In the genomic region with DNA sequence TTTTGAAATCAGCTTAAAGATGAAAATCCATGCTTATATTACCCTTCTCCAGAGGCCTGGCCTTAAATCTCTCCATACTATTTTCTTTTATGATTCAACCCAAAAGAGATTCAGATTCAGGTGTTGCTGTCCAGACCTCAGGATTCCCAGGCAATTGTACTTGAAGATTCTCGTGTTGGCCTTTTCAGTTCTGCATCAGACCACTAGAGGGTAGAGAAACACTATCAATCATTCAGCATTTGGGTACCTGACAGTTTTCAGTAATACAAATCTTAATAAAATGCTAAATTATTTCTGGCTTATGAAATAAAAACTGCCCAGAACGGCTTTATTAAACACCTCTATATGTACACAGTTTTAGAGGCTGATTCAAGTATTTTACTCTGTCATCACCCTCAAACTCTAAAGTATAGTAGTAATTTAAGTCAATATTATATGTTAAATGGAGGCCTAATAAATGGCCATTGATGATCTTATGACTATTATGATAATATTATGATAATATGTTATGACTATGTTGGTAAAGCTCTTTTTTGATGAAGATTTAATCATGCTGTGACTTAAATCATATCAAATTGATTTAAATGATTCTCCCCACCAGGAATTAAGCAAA, we compare ENCODE assay signal across 8 cellular contexts.
DNase-seq lines count a peak whose midpoint lies in the region; ATAC-seq, FAIRE-seq and TF ChIP-seq lines count a peak whose summit lies in the region.

No MANE protein-coding gene starts in this region.

- no peaks in the 10 kb centered on the region for H3K27me3 Mint-ChIP-seq in activated T-cell treated with anti-CD3 and anti-CD28 coated beads, Interleukin-2, amount 50 U/mL, for 4 hours (ENCODE audit: low read depth)
- no peaks in the 10 kb centered on the region for H3K27me3 Mint-ChIP-seq in mesothelial cell of epicardium (ENCODE audit: low read depth)

- peak; percentile 70 for FAIRE-seq in endometrium (lab: Jason Lieb, UNC)

- H3K9me3 Mint-ChIP-seq in activated T-cell treated with anti-CD3 and anti-CD28 coated beads, Interleukin-2, amount 50 U/mL, for 4 hours = no peaks in the 10 kb centered on the region
- peaks cover 8% of the 10 kb centered on the region for H3K9me3 Mint-ChIP-seq in mesothelial cell of epicardium

- no peak overlapping the region for H3K4me3 ChIP-seq in LNCaP clone FGC (ENCODE audit: low read depth, low read length)

- no peak overlapping the region for H3K27ac Mint-ChIP-seq in mesothelial cell of epicardium

- ATAC-seq in activated T-cell treated with anti-CD3 and anti-CD28 coated beads, Interleukin-2, amount 50 U/mL, for 4 hours = peak; percentile 51 to 62
- peak; percentile 77 for ATAC-seq in GM21737 (IDR thresholded peaks at IDR 0.05; ENCODE audit: unreplicated experiment)

- DNase-seq in activated T-cell treated with anti-CD3 and anti-CD28 coated beads, Interleukin-2, amount 50 U/mL, for 4 hours = no peak
- no peak for DNase-seq in activated T-cell treated with anti-CD3 and anti-CD28 coated beads, Interleukin-2, amount 50 U/mL, for 1 hour
- DNase-seq in LNCaP clone FGC (ENCODE audit: low read depth) = peak; percentile 39
- peak; percentile 60 for DNase-seq in RPMI7951 (ENCODE audit: low read depth)
- DNase-seq in mesothelial cell of epicardium (ENCODE audit: low spot score in 2 of 2, unreplicated experiment in 2 of 2) = no peak
- DNase-seq in cortex of kidney (lab: John Stamatoyannopoulos, UW) = no peak

- H3K36me3 Mint-ChIP-seq in activated T-cell treated with anti-CD3 and anti-CD28 coated beads, Interleukin-2, amount 50 U/mL, for 4 hours (ENCODE audit: insufficient read depth) = peaks cover 3% of the 10 kb centered on the region
- H3K36me3 Mint-ChIP-seq in mesothelial cell of epicardium = peaks cover 4% of the 10 kb centered on the region

- peak; percentile 79 for TF ChIP-seq CTCF in LNCaP clone FGC (IDR thresholded peaks at IDR 0.05; ENCODE audit: control insufficient read depth, extremely low read depth, insufficient read depth)
- peak; percentile 93 for TF ChIP-seq CTCF in mesothelial cell of epicardium (IDR thresholded peaks at IDR 0.05; ENCODE audit: unreplicated experiment)

- peaks cover 10% of the 10 kb centered on the region for H3K4me1 Mint-ChIP-seq in activated T-cell treated with anti-CD3 and anti-CD28 coated beads, Interleukin-2, amount 50 U/mL, for 4 hours (ENCODE audit: low read depth)
- peaks cover 3% of the 10 kb centered on the region for H3K4me1 Mint-ChIP-seq in mesothelial cell of epicardium

- H3K4me3 Mint-ChIP-seq in activated T-cell treated with anti-CD3 and anti-CD28 coated beads, Interleukin-2, amount 50 U/mL, for 4 hours = no peak overlapping the region
- H3K4me3 Mint-ChIP-seq in mesothelial cell of epicardium = no peak overlapping the region

Comparison
In these comparisons a context has a peak if more than half of its experiments do, and no peak if none do; other contexts are left out.
1. DNase-seq: peak in LNCaP clone FGC (single experiment) and RPMI7951 (single experiment); none in activated T-cell treated with anti-CD3 and anti-CD28 coated beads, Interleukin-2, amount 50 U/mL, for 4 hours (single experiment), activated T-cell treated with anti-CD3 and anti-CD28 coated beads, Interleukin-2, amount 50 U/mL, for 1 hour (single experiment), mesothelial cell of epicardium (0 of 2) and cortex of kidney (single experiment).